1 cellular context compared by ENCODE assay signal in the genomic region with DNA sequence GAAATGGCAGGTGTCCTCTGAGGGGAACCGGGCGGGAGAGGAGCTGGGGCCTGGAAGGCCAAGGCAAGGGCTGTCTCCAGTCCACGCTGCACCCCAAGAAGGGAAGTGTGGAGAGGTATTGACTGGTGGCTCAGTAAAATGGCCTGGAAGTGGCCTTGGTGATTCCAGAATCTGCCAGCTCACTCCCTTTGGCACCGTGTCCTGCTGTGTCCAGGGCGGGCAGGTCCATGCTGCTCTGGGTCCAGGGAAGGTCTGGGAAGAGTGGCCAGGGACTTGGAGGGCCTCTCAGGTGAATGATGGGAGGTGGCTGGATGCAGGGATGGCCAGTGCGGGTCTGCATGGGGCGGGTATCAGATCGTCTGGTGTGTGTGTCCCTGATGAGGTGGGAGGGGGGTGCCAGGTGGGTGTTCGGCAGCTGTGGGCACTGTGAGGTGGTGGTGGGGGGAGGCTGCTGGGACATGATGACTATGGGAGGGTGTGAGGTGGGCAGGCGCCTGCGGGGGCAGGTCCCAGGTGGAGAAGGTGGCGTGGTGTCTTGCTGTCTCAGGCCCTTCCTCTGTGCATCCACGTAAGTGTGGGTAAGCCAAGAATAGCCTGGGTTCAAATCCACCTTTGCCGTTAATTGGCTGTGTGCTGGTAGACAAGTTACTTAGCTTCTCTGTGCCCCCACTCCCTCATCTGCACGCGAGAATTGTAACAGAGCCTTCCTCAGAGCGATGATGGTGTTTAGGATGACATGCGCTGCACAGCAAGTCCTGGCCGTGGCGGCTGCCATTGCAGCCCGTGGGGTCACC.
TF ChIP-seq lines count a peak whose summit lies in the region.

No MANE protein-coding gene starts in this region.

TF ChIP-seq in IMR-90, 13 proteins besides CTCF, POLR2A, EP300 and RAD21:
- no peak for TF ChIP-seq MAZ (IDR thresholded peaks at IDR 0.05; ENCODE audit: borderline replicate concordance, low read depth, low read length)
- no peak for TF ChIP-seq FOS (IDR thresholded peaks at IDR 0.05; ENCODE audit: low read depth, low read length)
- no peak for TF ChIP-seq MXI1 (IDR thresholded peaks at IDR 0.05; ENCODE audit: borderline replicate concordance, low read depth, low read length)
- TF ChIP-seq NFE2L2 (IDR thresholded peaks at IDR 0.05; ENCODE audit: low read depth, low read length) = no peak
- no peak for TF ChIP-seq CHD1 (IDR thresholded peaks at IDR 0.05; ENCODE audit: low read depth, low read length)
- TF ChIP-seq BHLHE40 (IDR thresholded peaks at IDR 0.05; ENCODE audit: low read depth, low read length) = no peak
